ENCODE assay signal across 12 cellular contexts in the genomic region with DNA sequence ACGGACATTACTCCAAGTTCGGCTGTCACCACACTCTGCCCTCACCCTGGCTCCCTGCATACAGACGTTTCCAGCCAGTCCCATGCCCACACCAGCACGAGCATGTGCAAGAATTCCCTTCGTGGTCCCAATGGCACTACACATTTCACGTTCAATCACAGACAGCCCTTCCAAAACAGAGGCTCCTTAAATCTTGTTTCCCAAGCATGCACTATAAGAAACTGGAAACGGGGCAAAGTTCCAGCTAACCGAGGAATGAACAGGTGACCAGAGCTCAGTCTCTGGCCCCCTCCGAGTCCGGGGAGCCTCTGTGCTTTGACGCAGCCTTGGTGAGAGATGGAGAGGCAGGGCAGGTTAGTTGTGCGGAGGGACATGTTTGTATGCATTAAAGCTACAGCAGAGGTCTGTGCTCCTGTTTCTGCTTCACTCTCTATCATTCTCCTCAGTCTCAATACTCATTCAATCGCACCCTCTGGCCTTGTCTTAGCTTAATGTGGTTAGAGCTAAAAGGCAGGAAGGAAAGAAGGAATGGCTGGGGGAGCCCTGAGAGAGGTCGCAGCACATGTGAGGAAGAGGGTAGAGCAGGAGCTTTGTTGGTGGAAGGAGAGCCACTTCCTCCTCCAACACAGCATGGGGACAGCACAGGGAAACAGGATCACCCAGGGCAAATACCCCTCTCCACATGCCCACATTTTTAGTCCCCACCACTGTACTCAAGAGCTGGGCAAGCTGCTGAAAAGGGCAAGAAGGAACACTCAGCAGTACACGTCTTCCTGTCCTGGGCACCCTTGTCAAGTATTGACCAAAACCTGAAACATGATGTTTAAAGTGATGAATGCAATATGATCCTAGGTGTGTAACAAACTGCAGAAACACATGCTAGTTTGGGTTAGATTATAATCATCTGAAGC. TPM values are rescaled to one million over a fixed set of nuclear protein-coding genes. Genes with fewer than 3 reads are reported as not detected.
DNase-seq lines count a peak whose midpoint lies in the region; ATAC-seq, FAIRE-seq and TF ChIP-seq lines count a peak whose summit lies in the region.
"Had no signal": no experiment of that assay in that cellular context is flagged by ENCODE, and none has a peak within 500 bp of the region (broad histone marks: within the 10 kb centered on the region; RNA-seq: fewer than 3 reads in every experiment).

No MANE protein-coding gene starts in this region.

- H4K20me1 ChIP-seq in BLaER1 (no peaks in the 10 kb centered on the region), MM.1S (ENCODE audit: insufficient read depth, low read length) (no peaks in the 10 kb centered on the region)

- H3K9me2 ChIP-seq in MM.1S (replicated peaks; ENCODE audit: insufficient read depth, low read length) = no peaks in the 10 kb centered on the region

- peak overlapping the region; percentile 82 for H3K27ac Mint-ChIP-seq in HFFc6
- H3K27ac Mint-ChIP-seq in activated naive CD8-positive, alpha-beta T cell treated with anti-CD3 and anti-CD28 coated beads, Interleukin-2, amount 10 ng/mL, durations not matched to agents 7 days and 5 days = peak overlapping the region; percentile 86

- peak overlapping the region; percentile 26; the same call in 1 of the 2 replicates for H3K4me3 Mint-ChIP-seq in HFFc6
- H3K4me3 Mint-ChIP-seq in activated naive CD8-positive, alpha-beta T cell treated with anti-CD3 and anti-CD28 coated beads, Interleukin-2, amount 10 ng/mL, durations not matched to agents 7 days and 5 days = peak overlapping the region; percentile 60

- POLR2A ChIA-PET in activated naive CD8-positive, alpha-beta T cell treated with anti-CD3 and anti-CD28 coated beads, Interleukin-2, amount 10 ng/mL, durations not matched to agents 7 days and 5 days (lab: Charles Lee) = interaction anchor here (0.6 to 5.3 kb wide), 5 partner anchors 11 to 73 kb away, joined by 3 to 63 read pairs (median 5); a partner anchor contains a TSS

- ATAC-seq in activated naive CD8-positive, alpha-beta T cell treated with anti-CD3 and anti-CD28 coated beads, Interleukin-2, amount 10 ng/mL, durations not matched to agents 7 days and 5 days (ENCODE audit: low read depth) = peak; percentile 37

- H3K36me3 ChIP-seq in BLaER1 (peaks cover 44% of the 10 kb centered on the region), MM.1S (replicated peaks; ENCODE audit: insufficient read depth, low read length) (peaks cover 9% of the 10 kb centered on the region)
- H3K36me3 ChIP-seq: ovary had no signal

- H3F3A ChIP-seq in MM.1S (ENCODE audit: insufficient read depth, low read length) = peaks cover 24% of the 10 kb centered on the region

- peak overlapping the region; percentile 62 for H3K27ac ChIP-seq in BLaER1
- H3K27ac ChIP-seq in MM.1S (ENCODE audit: low read length) = no peak overlapping the region

- H3K9ac ChIP-seq in BLaER1 (peak overlapping the region; percentile 31; the same call in 1 of the 2 replicates), MM.1S (ENCODE audit: low read length) (no peak overlapping the region)

- DNase-seq in HFFc6 (no peak), myocyte (ENCODE audit: low read depth) (peak; percentile 57), MM.1S (no peak), AML-193 (lab: John Stamatoyannopoulos, UW) (no peak), H54 (ENCODE audit: insufficient read length, low spot score) (no peak)
- DNase-seq in activated naive CD8-positive, alpha-beta T cell treated with anti-CD3 and anti-CD28 coated beads, Interleukin-2, amount 10 ng/mL, durations not matched to agents 7 days and 5 days = no peak
- no peak for DNase-seq in NK-92 treated with Interleukin-12 subunit alpha and Interleukin-12 subunit beta, amount 100 ng/mL, for 24 hours (lab: John Stamatoyannopoulos, UW)
- DNase-seq: activated CD4-positive, alpha-beta T cell treated with anti-CD3 and anti-CD28 coated beads for 48 hours; NCI-H446; ovary; testis had no signal

- no peak for TF ChIP-seq POLR2A in H54 (IDR thresholded peaks at IDR 0.05; ENCODE audit: low read depth, low read length)

- H3K4me1 Mint-ChIP-seq in HFFc6 (ENCODE audit: low read depth) = peaks cover 96% of the 10 kb centered on the region
- peaks cover 25% of the 10 kb centered on the region for H3K4me1 Mint-ChIP-seq in activated naive CD8-positive, alpha-beta T cell treated with anti-CD3 and anti-CD28 coated beads, Interleukin-2, amount 10 ng/mL, durations not matched to agents 7 days and 5 days

- H3K9me3 ChIP-seq in BLaER1 = no peaks in the 10 kb centered on the region
- H3K9me3 ChIP-seq in MM.1S (replicated peaks; ENCODE audit: insufficient read depth, low read length) = no peaks in the 10 kb centered on the region
- H3K9me3 ChIP-seq: ovary, testis had no signal

- peaks cover 4% of the 10 kb centered on the region; the same call in 1 of the 2 replicates for H3K9me3 Mint-ChIP-seq in HFFc6
- no peaks in the 10 kb centered on the region for H3K9me3 Mint-ChIP-seq in activated naive CD8-positive, alpha-beta T cell treated with anti-CD3 and anti-CD28 coated beads, Interleukin-2, amount 10 ng/mL, durations not matched to agents 7 days and 5 days

- H3K4me1 ChIP-seq in BLaER1 (peaks cover 78% of the 10 kb centered on the region), MM.1S (ENCODE audit: low read length) (peaks cover 25% of the 10 kb centered on the region)

- no peak for TF ChIP-seq CTCF in HFFc6 (IDR thresholded peaks at IDR 0.05)
- TF ChIP-seq CTCF in MM.1S (IDR thresholded peaks at IDR 0.05; ENCODE audit: low read length) = no peak

- H3K4me3 ChIP-seq in BLaER1 (no peak overlapping the region), MM.1S (ENCODE audit: low read length) (no peak overlapping the region)
- H3K4me3 ChIP-seq: ovary, testis had no signal

- no peak overlapping the region for H2AFZ ChIP-seq in MM.1S (ENCODE audit: low read length)

- H3K27me3 Mint-ChIP-seq in HFFc6 (ENCODE audit: insufficient read depth) = peaks cover 33% of the 10 kb centered on the region
- no peaks in the 10 kb centered on the region for H3K27me3 Mint-ChIP-seq in activated naive CD8-positive, alpha-beta T cell treated with anti-CD3 and anti-CD28 coated beads, Interleukin-2, amount 10 ng/mL, durations not matched to agents 7 days and 5 days

- H3K79me2 ChIP-seq in MM.1S (ENCODE audit: low read length) = peaks cover 52% of the 10 kb centered on the region

- peaks cover 80% of the 10 kb centered on the region for H3K36me3 Mint-ChIP-seq in HFFc6 (ENCODE audit: low read depth)
- peaks cover 29% of the 10 kb centered on the region for H3K36me3 Mint-ChIP-seq in activated naive CD8-positive, alpha-beta T cell treated with anti-CD3 and anti-CD28 coated beads, Interleukin-2, amount 10 ng/mL, durations not matched to agents 7 days and 5 days

- peak overlapping the region; percentile 98 for H3K4me2 ChIP-seq in BLaER1
- no peak overlapping the region for H3K4me2 ChIP-seq in MM.1S (ENCODE audit: low read depth, low read length)

- FAIRE-seq in H54 (lab: Jason Lieb, UNC) = no peak

- no peaks in the 10 kb centered on the region for H3K27me3 ChIP-seq in BLaER1
- no peaks in the 10 kb centered on the region for H3K27me3 ChIP-seq in MM.1S (replicated peaks; ENCODE audit: insufficient read depth, low read length)
- H3K27me3 ChIP-seq: ovary, testis had no signal

RNA-seq across cellular contexts. Expression of a gene that starts 12.2 kb away (rescaled TPM):
- total RNA-seq in HFFc6 (2021; fragmentation: NEBNext Ultra II Directional; extraction: Animal tissue kit (Norgen Biotek cat#: 25700)) = 1 to 10 TPM; 6.2 to 8.1 (median 7.1) TPM
- total RNA-seq in activated naive CD8-positive, alpha-beta T cell treated with anti-CD3 and anti-CD28 coated beads, Interleukin-2, amount 10 ng/mL, durations not matched to agents 7 days and 5 days = 100 to 1,000 TPM; 159 to 163 TPM
- total RNA-seq in myocyte = 2.4 and 2.9 TPM in 2 replicates
- 5.1 TPM for polyA plus RNA-seq in myocyte (2012)

RNA-seq across cellular contexts. Expression of a gene that starts 48.1 kb away (rescaled TPM):
- total RNA-seq in HFFc6 (2021; fragmentation: NEBNext Ultra II Directional; extraction: Animal tissue kit (Norgen Biotek cat#: 25700)) = 10 to 100 TPM; 11.9 to 22.2 (median 19.1) TPM
- under 1 TPM; 0.11 to 0.48 TPM for total RNA-seq in activated naive CD8-positive, alpha-beta T cell treated with anti-CD3 and anti-CD28 coated beads, Interleukin-2, amount 10 ng/mL, durations not matched to agents 7 days and 5 days
- 34.4 and 55.5 TPM in 2 replicates for total RNA-seq in myocyte
- 50.8 TPM for polyA plus RNA-seq in myocyte (2012)

Comparison
In these comparisons a context has a peak if more than half of its experiments do, and no peak if none do; other contexts are left out.
1. RNA of a gene that starts 12.2 kb away (total RNA-seq): 159 to 163 TPM in activated naive CD8-positive, alpha-beta T cell treated with anti-CD3 and anti-CD28 coated beads, Interleukin-2, amount 10 ng/mL, durations not matched to agents 7 days and 5 days; 6.2 to 8.1 TPM in HFFc6 and 2.4 to 2.9 TPM in myocyte; every median in the first group is over 10 times any median in the second.
2. RNA of a gene that starts 48.1 kb away (total RNA-seq): 34.4 to 55.5 TPM in myocyte and 11.9 to 22.2 TPM in HFFc6; 0.11 to 0.48 TPM in activated naive CD8-positive, alpha-beta T cell treated with anti-CD3 and anti-CD28 coated beads, Interleukin-2, amount 10 ng/mL, durations not matched to agents 7 days and 5 days; every median in the first group is over 4 times any median in the second.